ENCODE assay signal across 13 cellular contexts in the genomic region with DNA sequence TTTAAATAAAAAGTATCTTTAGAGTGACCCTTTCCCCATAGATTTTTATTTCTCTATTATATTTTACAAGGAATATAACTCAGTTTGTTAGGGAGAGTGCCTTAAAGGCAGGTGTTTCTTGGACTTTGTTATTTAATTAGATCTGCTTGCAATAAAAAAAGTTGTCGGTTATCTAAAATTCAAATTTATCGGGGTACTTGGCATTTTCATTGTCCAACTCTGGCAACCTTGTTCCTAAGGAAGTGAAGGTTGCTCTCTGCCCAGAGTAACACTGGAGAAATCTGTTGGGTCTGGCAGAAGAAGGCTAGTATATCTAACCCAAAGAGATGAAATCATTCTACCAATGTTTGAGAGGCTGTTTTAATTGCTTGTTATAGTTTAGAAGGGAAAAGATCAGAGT. TPM values are rescaled to one million over a fixed set of nuclear protein-coding genes. Genes with fewer than 3 reads are reported as not detected.
DNase-seq lines count a peak whose midpoint lies in the region; ATAC-seq, FAIRE-seq and TF ChIP-seq lines count a peak whose summit lies in the region.
"Had no signal": no experiment of that assay in that cellular context is flagged by ENCODE, and none has a peak within 500 bp of the region (broad histone marks: within the 10 kb centered on the region; RNA-seq: fewer than 3 reads in every experiment).

No MANE protein-coding gene starts in this region.

- 56 to 60% methylated on average over 2 of the region's 2 CpGs for WGBS in pancreas, 2 donors

- in situ Hi-C loops in ACHN (cut with HindIII; ENCODE audit: low pct_ligation_motif_present, low pct_unique_long_range_greater_than_20kb, low sequenced_read_pairs) = no loop called here

- H3K27me3 ChIP-seq in HUES6 (ENCODE audit: control insufficient read depth, insufficient read depth, low read length) = no peaks in the 10 kb centered on the region
- H3K27me3 ChIP-seq in pancreas = no peaks in the 10 kb centered on the region

- FAIRE-seq in islet of Langerhans (lab: Jason Lieb, UNC) = peak; percentile 13
- FAIRE-seq in pancreas (lab: Jason Lieb, UNC) = peak; percentile 5
- FAIRE-seq: A549 had no signal

- no peak for DNase-seq in pancreas
- no peak for DNase-seq in ACHN
- DNase-seq in NCI-H526 (lab: John Stamatoyannopoulos, UW) = no peak
- DNase-seq: Caco-2; CD8-positive, alpha-beta memory T cell; DMS53; GF-D8 had no signal

- H3K27ac ChIP-seq in HUES6 (ENCODE audit: low read depth, low read length) = 0 out of 2 replicates have a peak overlapping the region, but pooled peaks have one; percentile 25
- no peak overlapping the region for H3K27ac ChIP-seq in pancreas
- H3K27ac ChIP-seq: A549 had no signal

- H3K4me3 ChIP-seq in HUES6 (ENCODE audit: low read depth, low read length) = no peak overlapping the region
- no peak overlapping the region for H3K4me3 ChIP-seq in pancreas
- H3K4me3 ChIP-seq: A549 had no signal

- intact Hi-C loops in pancreas (cut with DNase I) = no loop called here

- TF ChIP-seq CTCF in pancreas (IDR thresholded peaks at IDR 0.05) = no peak

- H3K9ac ChIP-seq in HUES6 (ENCODE audit: low read length) = no peak overlapping the region

- H3K4me1 ChIP-seq in HUES6 (ENCODE audit: control insufficient read depth, insufficient read depth, low read length) (peaks cover 12% of the 10 kb centered on the region; the same call in 1 of the 2 replicates), pancreas (peaks cover 0 to 5% (median 0%) of the 10 kb centered on the region in 3 donors)
- H3K4me1 ChIP-seq: A549, Caco-2 had no signal

- H3K9me3 ChIP-seq in HUES6 (ENCODE audit: control insufficient read depth, insufficient read depth, low read depth, low read length) (no peaks in the 10 kb centered on the region), pancreas (no peaks in the 10 kb centered on the region)
- H3K9me3 ChIP-seq: A549, Caco-2 had no signal

- H3K36me3 ChIP-seq in HUES6 (ENCODE audit: control insufficient read depth, insufficient read depth, low read length) (peaks cover 32% of the 10 kb centered on the region), pancreas (peaks cover 0 to 14% (median 0%) of the 10 kb centered on the region in 3 donors)

- ATAC-seq in pancreas (no peak), HG03095 (IDR thresholded peaks at IDR 0.05; ENCODE audit: unreplicated experiment) (no peak)
- ATAC-seq: A549 had no signal

RNA-seq across cellular contexts. Expression of gene TTR, which starts 42.9 kb away (rescaled TPM):
- total RNA-seq in pancreas = 100 to 1,000 TPM; 133 to 951 (median 228) TPM
- polyA plus RNA-seq in pancreas = 1,000 to 10,000 TPM; 1,639 to 9,933 TPM
- total RNA-seq: CD8-positive, alpha-beta memory T cell; H4 had no signal
- polyA plus RNA-seq: BJ; CD8-positive, alpha-beta memory T cell had no signal

RNA-seq across cellular contexts. Expression of gene DSG2, which starts 50.8 kb away (rescaled TPM):
- total RNA-seq in pancreas = 10 to 100 TPM; 23.2 to 62.1 (median 26.5) TPM
- polyA plus RNA-seq in pancreas = 10 to 100 TPM in 1 of 2 donors, 1 to 10 TPM in 1; 7.6 to 15.8 TPM
